Comparison of ENCODE assay signal across 15 cellular contexts in the genomic region with DNA sequence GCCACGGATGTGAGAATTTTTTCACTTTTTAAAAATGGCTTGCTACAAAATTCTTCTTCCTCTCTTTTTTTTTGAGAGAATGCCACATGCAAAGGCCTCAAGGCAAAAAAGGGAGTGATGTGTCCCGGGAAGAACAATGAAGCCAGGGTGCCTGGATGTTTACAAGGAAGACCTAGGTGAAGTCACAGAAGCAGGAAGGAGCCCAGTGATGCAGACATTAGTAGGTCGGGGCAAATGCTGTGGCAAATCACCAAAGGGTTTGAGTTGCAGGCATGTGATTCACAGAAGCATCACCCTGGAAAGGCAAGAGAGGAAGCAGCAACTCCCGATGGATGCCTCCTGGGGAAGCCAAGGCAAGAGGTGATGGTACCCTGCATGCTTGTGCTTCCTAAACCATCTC. TPM values are rescaled to one million over a fixed set of nuclear protein-coding genes. Genes with fewer than 3 reads are reported as not detected.
DNase-seq lines count a peak whose midpoint lies in the region; ATAC-seq and TF ChIP-seq lines count a peak whose summit lies in the region.
"Had no signal": no experiment of that assay in that cellular context is flagged by ENCODE, and none has a peak within 500 bp of the region (broad histone marks: within the 10 kb centered on the region; RNA-seq: fewer than 3 reads in every experiment).

No MANE protein-coding gene starts in this region.

- H3K4me3 ChIP-seq in GM23338 = no peak overlapping the region
- no peak overlapping the region for H3K4me3 ChIP-seq in left lung
- H3K4me3 ChIP-seq: SJSA1 had no signal

- no peaks in the 10 kb centered on the region for H3F3A ChIP-seq in GM23338 (replicated peaks; ENCODE audit: low read depth)

- DNase-seq in GM23338 (ENCODE audit: low spot score) (peak; percentile 31), RKO (ENCODE audit: low spot score) (peak; percentile 65), epithelial cell of prostate (ENCODE audit: low read depth, low spot score) (peak; percentile 31), renal cortical epithelial cell (ENCODE audit: low read depth) (peak; percentile 9), amniotic stem cell (lab: John Stamatoyannopoulos, UW) (no peak), left lung (no peak)
- DNase-seq: Caco-2, DMS153, MV-4-11, NCI-H1417, NCI-H2029, NCI-H510A, NCI-H774 had no signal

- no peaks in the 10 kb centered on the region for H3K36me3 ChIP-seq in GM23338 (ENCODE audit: insufficient read depth)
- H3K36me3 ChIP-seq in left lung = no peaks in the 10 kb centered on the region
- H3K36me3 ChIP-seq: SJSA1 had no signal

- no peak for TF ChIP-seq CTCF in GM23338 (conservative IDR thresholded peaks at IDR 0.05; ENCODE audit: low read depth in 2 of 2)
- TF ChIP-seq CTCF in left lung (IDR thresholded peaks at IDR 0.05) = no peak

- no peak overlapping the region for H2AFZ ChIP-seq in GM23338

- no peaks in the 10 kb centered on the region for H3K36me3 Mint-ChIP-seq in GM23338 (ENCODE audit: low read depth)

- no peaks in the 10 kb centered on the region for H3K27me3 ChIP-seq in GM23338 (ENCODE audit: insufficient read depth)
- no peaks in the 10 kb centered on the region for H3K27me3 ChIP-seq in left lung
- H3K27me3 ChIP-seq: SJSA1 had no signal

- no peak overlapping the region for H3K4me2 ChIP-seq in GM23338

- H3K79me2 ChIP-seq in GM23338 (replicated peaks; ENCODE audit: insufficient read depth) = peaks cover 30% of the 10 kb centered on the region

- H3K27ac ChIP-seq in GM23338 (ENCODE audit: low read depth) (no peak overlapping the region), epithelial cell of prostate (peak overlapping the region; percentile 20), left lung (no peak overlapping the region)
- H3K27ac ChIP-seq: SJSA1 had no signal

- H3K4me3 Mint-ChIP-seq in GM23338 = no peak overlapping the region

- H3K9me2 ChIP-seq in GM23338 (ENCODE audit: insufficient read depth) = no peaks in the 10 kb centered on the region

- peaks cover 6% of the 10 kb centered on the region for H4K20me1 ChIP-seq in GM23338 (replicated peaks; ENCODE audit: insufficient read depth)

- no peak overlapping the region for H3K27ac Mint-ChIP-seq in GM23338

- H3K9me3 ChIP-seq in left lung = no peaks in the 10 kb centered on the region
- H3K9me3 ChIP-seq: Caco-2, SJSA1 had no signal

- H3K4me1 ChIP-seq in GM23338 (ENCODE audit: insufficient read depth) = peaks cover 13% of the 10 kb centered on the region
- no peaks in the 10 kb centered on the region for H3K4me1 ChIP-seq in left lung

- intact Hi-C loops in left lung (cut with DNase I) = no loop called here

- H3K4me1 Mint-ChIP-seq in GM23338 = peaks cover 29% of the 10 kb centered on the region

- no peaks in the 10 kb centered on the region for H3K9me3 Mint-ChIP-seq in GM23338

- no peaks in the 10 kb centered on the region for H3K27me3 Mint-ChIP-seq in GM23338 (ENCODE audit: insufficient read depth, low read depth, poor library complexity)

- ATAC-seq in GM23338 (no peak), left lung (no peak), HG02870 (IDR thresholded peaks at IDR 0.05; ENCODE audit: unreplicated experiment) (no peak)

TF ChIP-seq in GM23338, 12 proteins besides CTCF, POLR2A, EP300 and RAD21 (continues in another document):
- TF ChIP-seq ZNF331 (CRISPR knock-in tag; IDR thresholded peaks at IDR 0.05; ENCODE audit: low read depth) = no peak
- TF ChIP-seq EZH2 (IDR thresholded peaks at IDR 0.05; ENCODE audit: low read depth, unreplicated experiment) = no peak
- no peak for TF ChIP-seq EZH2phosphoT487 (IDR thresholded peaks at IDR 0.05; ENCODE audit: unreplicated experiment)
- no peak for TF ChIP-seq ZNF114 (CRISPR knock-in tag; IDR thresholded peaks at IDR 0.05)
- TF ChIP-seq STAT1 (IDR thresholded peaks at IDR 0.05; ENCODE audit: unreplicated experiment) = no peak
- no peak for TF ChIP-seq CREB1 (CRISPR knock-in tag; IDR thresholded peaks at IDR 0.05; ENCODE audit: low read depth)
- TF ChIP-seq ETS1 (IDR thresholded peaks at IDR 0.05) = no peak
- no peak for TF ChIP-seq ZNF462 (CRISPR knock-in tag; IDR thresholded peaks at IDR 0.05)

RNA-seq across cellular contexts. Expression of gene FARS2, which starts 46.8 kb away (rescaled TPM):
- 13.2 and 19.0 TPM in 2 replicates for total RNA-seq in GM23338 (2014; rRNA removed; shearing (Covaris generic))
- polyA plus RNA-seq in GM23338 (2016; fragmentation: Nextera tagmentation; extraction: Ambion mirVana) = 5.3 and 7.6 TPM in 2 replicates
- total RNA-seq in renal cortical epithelial cell (27.9 and 28.1 TPM in 2 replicates), left lung (10 to 100 TPM; 20.1 to 20.3 TPM)

RNA-seq across cellular contexts. Expression of gene LYRM4, which starts 47.3 kb away (rescaled TPM):
- total RNA-seq in GM23338 (2014; rRNA removed; shearing (Covaris generic)) = 26.5 and 51.0 TPM in 2 replicates
- 61.6 and 62.0 TPM in 2 replicates for polyA plus RNA-seq in GM23338 (2016; fragmentation: Nextera tagmentation; extraction: Ambion mirVana)
- total RNA-seq in renal cortical epithelial cell = 17.1 and 27.4 TPM in 2 replicates
- total RNA-seq in left lung = 10 to 100 TPM; 25.2 to 25.3 TPM

Comparison
In these comparisons a context has a peak if more than half of its experiments do, and no peak if none do; other contexts are left out.
1. DNase-seq: peak in GM23338 (single experiment), RKO (single experiment), epithelial cell of prostate (single experiment) and renal cortical epithelial cell (single experiment); none in amniotic stem cell (single experiment) and left lung (0 of 2).